In genomic region chr5:92554447-92555085, GRCh38 we compare ENCODE assay signal across 2 cellular contexts.
TF ChIP-seq lines count a peak whose summit lies in the region.

No MANE protein-coding gene starts in this region.

TF ChIP-seq in IMR-90, 13 proteins besides CTCF, POLR2A, EP300 and RAD21 (continued from another document):
- TF ChIP-seq USF2 (IDR thresholded peaks at IDR 0.05; ENCODE audit: low read depth, low read length) = no peak
- TF ChIP-seq MXI1 (IDR thresholded peaks at IDR 0.05; ENCODE audit: borderline replicate concordance, low read depth, low read length) = no peak
- TF ChIP-seq, protein P1, sequence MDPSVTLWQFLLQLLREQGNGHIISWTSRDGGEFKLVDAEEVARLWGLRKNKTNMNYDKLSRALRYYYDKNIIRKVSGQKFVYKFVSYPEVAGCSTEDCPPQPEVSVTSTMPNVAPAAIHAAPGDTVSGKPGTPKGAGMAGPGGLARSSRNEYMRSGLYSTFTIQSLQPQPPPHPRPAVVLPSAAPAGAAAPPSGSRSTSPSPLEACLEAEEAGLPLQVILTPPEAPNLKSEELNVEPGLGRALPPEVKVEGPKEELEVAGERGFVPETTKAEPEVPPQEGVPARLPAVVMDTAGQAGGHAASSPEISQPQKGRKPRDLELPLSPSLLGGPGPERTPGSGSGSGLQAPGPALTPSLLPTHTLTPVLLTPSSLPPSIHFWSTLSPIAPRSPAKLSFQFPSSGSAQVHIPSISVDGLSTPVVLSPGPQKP (IDR thresholded peaks at IDR 0.05; ENCODE audit: borderline replicate concordance, low read depth, low read length) = no peak
- no peak for TF ChIP-seq NFE2L2 (IDR thresholded peaks at IDR 0.05; ENCODE audit: low read depth, low read length)

TF ChIP-seq in GM12878, 131 proteins besides CTCF, POLR2A, EP300 and RAD21:
- TF ChIP-seq, protein P2, sequence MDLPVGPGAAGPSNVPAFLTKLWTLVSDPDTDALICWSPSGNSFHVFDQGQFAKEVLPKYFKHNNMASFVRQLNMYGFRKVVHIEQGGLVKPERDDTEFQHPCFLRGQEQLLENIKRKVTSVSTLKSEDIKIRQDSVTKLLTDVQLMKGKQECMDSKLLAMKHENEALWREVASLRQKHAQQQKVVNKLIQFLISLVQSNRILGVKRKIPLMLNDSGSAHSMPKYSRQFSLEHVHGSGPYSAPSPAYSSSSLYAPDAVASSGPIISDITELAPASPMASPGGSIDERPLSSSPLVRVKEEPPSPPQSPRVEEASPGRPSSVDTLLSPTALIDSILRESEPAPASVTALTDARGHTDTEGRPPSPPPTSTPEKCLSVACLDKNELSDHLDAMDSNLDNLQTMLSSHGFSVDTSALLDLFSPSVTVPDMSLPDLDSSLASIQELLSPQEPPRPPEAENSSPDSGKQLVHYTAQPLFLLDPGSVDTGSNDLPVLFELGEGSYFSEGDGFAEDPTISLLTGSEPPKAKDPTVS (IDR thresholded peaks at IDR 0.05; ENCODE audit: low read depth, low read length) = no peak
- TF ChIP-seq SIX5 (IDR thresholded peaks at IDR 0.05; ENCODE audit: low read depth, low read length, severe bottlenecking) (no peak), MYC (IDR thresholded peaks at IDR 0.05; ENCODE audit: insufficient read depth, insufficient read length, insufficient replicate concordance, low read length, severe bottlenecking) (no peak), RELA (IDR thresholded peaks at IDR 0.05; ENCODE audit: borderline replicate concordance, partially characterized antibody) (no peak), RELB (IDR thresholded peaks at IDR 0.05; ENCODE audit: low read depth) (no peak), ETV6 (conservative IDR thresholded peaks at IDR 0.05 in 1 of 2, IDR thresholded peaks at IDR 0.05 in 1 of 2; ENCODE audit: borderline replicate concordance in 1 of 2, low read depth in 1 of 2) (no peak), MTA3 (IDR thresholded peaks at IDR 0.05; ENCODE audit: borderline replicate concordance, low read length) (no peak), NR2F1 (conservative IDR thresholded peaks at IDR 0.05) (no peak), TCF7 (IDR thresholded peaks at IDR 0.05; ENCODE audit: borderline replicate concordance) (no peak), HDAC2 (IDR thresholded peaks at IDR 0.05) (no peak), POLR2AphosphoS2 (IDR thresholded peaks at IDR 0.05; ENCODE audit: low read depth, low read length) (no peak), RBBP5 (conservative IDR thresholded peaks at IDR 0.05) (no peak), BHLHE40 (IDR thresholded peaks at IDR 0.05; ENCODE audit: borderline replicate concordance in 1 of 2, low read depth in 2 of 2, low read length in 1 of 2) (no peak), NFXL1 (IDR thresholded peaks at IDR 0.05; ENCODE audit: borderline replicate concordance) (no peak)
